17 cellular contexts compared by ENCODE assay signal in the genomic region with DNA sequence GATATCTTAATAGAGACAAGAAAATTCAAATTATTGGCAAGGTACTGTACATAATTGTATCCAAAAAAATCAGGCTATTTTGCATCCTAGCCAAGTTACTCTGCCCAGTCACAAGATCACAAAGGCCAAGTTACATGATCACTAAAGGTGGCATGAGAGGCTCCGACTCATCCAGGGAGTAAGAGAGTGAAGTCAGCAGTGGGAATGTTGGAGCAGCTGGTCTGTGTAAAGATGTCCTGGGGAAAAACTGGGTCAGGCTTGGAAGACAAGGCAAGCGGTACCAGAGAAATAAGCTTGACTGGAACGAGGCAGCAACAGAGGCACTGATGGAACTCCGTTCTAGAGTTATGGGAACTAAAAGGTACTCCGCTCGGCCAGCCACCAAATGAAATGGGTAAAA. TPM values are rescaled to one million over a fixed set of nuclear protein-coding genes. Genes with fewer than 3 reads are reported as not detected.
DNase-seq lines count a peak whose midpoint lies in the region; ATAC-seq and FAIRE-seq lines count a peak whose summit lies in the region.
"Had no signal": no experiment of that assay in that cellular context is flagged by ENCODE, and none has a peak within 500 bp of the region (broad histone marks: within the 10 kb centered on the region; RNA-seq: fewer than 3 reads in every experiment).

No MANE protein-coding gene starts in this region.

- no peaks in the 10 kb centered on the region for H3K9me3 Mint-ChIP-seq in activated CD4-positive, alpha-beta T cell treated with anti-CD3 and anti-CD28 coated beads, Interleukin-2, amount 10 ng/mL, durations not matched to agents 24 days and 14 days

- peak; percentile 68 for DNase-seq in ELR (ENCODE audit: low read depth)
- no peak for DNase-seq in HTR-8/SVneo (ENCODE audit: insufficient read length, low spot score)
- DNase-seq in amniotic epithelial cell (ENCODE audit: low read depth): peak; percentile 12
- DNase-seq in myocyte (ENCODE audit: low read depth): peak; percentile 40
- no peak for DNase-seq in activated CD4-positive, alpha-beta T cell treated with anti-CD3 and anti-CD28 coated beads, Interleukin-2, amount 10 ng/mL, durations not matched to agents 24 days and 14 days
- DNase-seq in posterior cingulate gyrus: no peak
- DNase-seq: NCI-H1092 treated with DMSO at 0.1 percent for 48 hours; NCI-H1694; NCI-H2107; NCI-H345; NCI-H526 treated with DMSO at 0.1 percent for 48 hours; NK-92 treated with Interleukin-12 subunit alpha and Interleukin-12 subunit beta, amount 100 ng/mL, for 24 hours had no signal

- no peak for ATAC-seq in HG03520 (IDR thresholded peaks at IDR 0.05; ENCODE audit: unreplicated experiment)

- FAIRE-seq in HTR-8/SVneo (lab: Jason Lieb, UNC): peak; percentile 59
- FAIRE-seq: GM12891, GM19239, H1 had no signal

- no peaks in the 10 kb centered on the region for H3K4me1 Mint-ChIP-seq in activated CD4-positive, alpha-beta T cell treated with anti-CD3 and anti-CD28 coated beads, Interleukin-2, amount 10 ng/mL, durations not matched to agents 24 days and 14 days

- H3K4me3 Mint-ChIP-seq in activated CD4-positive, alpha-beta T cell treated with anti-CD3 and anti-CD28 coated beads, Interleukin-2, amount 10 ng/mL, durations not matched to agents 24 days and 14 days: no peak overlapping the region

- no peaks in the 10 kb centered on the region for H3K27me3 Mint-ChIP-seq in activated CD4-positive, alpha-beta T cell treated with anti-CD3 and anti-CD28 coated beads, Interleukin-2, amount 10 ng/mL, durations not matched to agents 24 days and 14 days

- intact Hi-C loops in activated CD4-positive, alpha-beta T cell treated with anti-CD3 and anti-CD28 coated beads, Interleukin-2, amount 10 ng/mL, durations not matched to agents 24 days and 14 days (cut with micrococcal nuclease): no loop called here
- intact Hi-C loops in posterior cingulate gyrus (cut with DNase I): no loop called here

- H3K27ac Mint-ChIP-seq in activated CD4-positive, alpha-beta T cell treated with anti-CD3 and anti-CD28 coated beads, Interleukin-2, amount 10 ng/mL, durations not matched to agents 24 days and 14 days: no peak overlapping the region

- no peaks in the 10 kb centered on the region for H3K36me3 Mint-ChIP-seq in activated CD4-positive, alpha-beta T cell treated with anti-CD3 and anti-CD28 coated beads, Interleukin-2, amount 10 ng/mL, durations not matched to agents 24 days and 14 days (ENCODE audit: low read depth)

RNA-seq across cellular contexts. Expression of a gene that starts 50.2 kb away (rescaled TPM):
- total RNA-seq in myocyte: 0.16 TPM in 1 of 2 replicates, not detected in the other
- polyA plus RNA-seq in myocyte (2012): 0.18 TPM
- not detected in 2 replicates for total RNA-seq in activated CD4-positive, alpha-beta T cell treated with anti-CD3 and anti-CD28 coated beads, Interleukin-2, amount 10 ng/mL, durations not matched to agents 24 days and 14 days
- total RNA-seq: H1, SJSA1 had no signal
- polyA plus RNA-seq: H1 had no signal

RNA-seq across cellular contexts. Expression of a gene that starts 53.6 kb away (rescaled TPM):
- not detected in 2 replicates for total RNA-seq in myocyte
- polyA plus RNA-seq in myocyte (2012): 0.13 TPM
- total RNA-seq in activated CD4-positive, alpha-beta T cell treated with anti-CD3 and anti-CD28 coated beads, Interleukin-2, amount 10 ng/mL, durations not matched to agents 24 days and 14 days: not detected in 2 replicates
- total RNA-seq: H1 had no signal
- polyA plus RNA-seq: H1 had no signal

Comparison
In these comparisons a context has a peak if more than half of its experiments do, and no peak if none do; other contexts are left out.
1. DNase-seq: peak in ELR (single experiment), amniotic epithelial cell (single experiment) and myocyte (single experiment); none in HTR-8/SVneo (single experiment), activated CD4-positive, alpha-beta T cell treated with anti-CD3 and anti-CD28 coated beads, Interleukin-2, amount 10 ng/mL, durations not matched to agents 24 days and 14 days (single experiment) and posterior cingulate gyrus (0 of 10).